8 cellular contexts compared by ENCODE assay signal in genomic region chr10:100508691-100509150, GRCh38.
DNase-seq lines count a peak whose midpoint lies in the region; ATAC-seq and TF ChIP-seq lines count a peak whose summit lies in the region.

No MANE protein-coding gene starts in this region.

- H3K4me3 ChIP-seq in foreskin fibroblast (ENCODE audit: low read depth in 1 of 2, low read length in 2 of 2), result no peak overlapping the region

- ATAC-seq in GM21515 (IDR thresholded peaks at IDR 0.05; ENCODE audit: unreplicated experiment) (no peak), GM19328 (IDR thresholded peaks at IDR 0.05; ENCODE audit: unreplicated experiment) (no peak)

- in situ Hi-C loops in GM13977 (cut with MboI; ENCODE audit: low pct_unique_long_range_greater_than_20kb, low sequenced_read_pairs, unreplicated experiment), result loop anchor here (10.0 kb wide), 1 partner anchor 74 kb away; no protein-coding TSS in a partner anchor

- peak; percentile 67 for DNase-seq in CD1c-positive myeloid dendritic cell (ENCODE audit: extremely low spot score)
- DNase-seq in GM13977 (ENCODE audit: low spot score), result peak; percentile 57
- DNase-seq in NCI-H2171 (lab: John Stamatoyannopoulos, UW), result peak; percentile 6
- DNase-seq in activated CD8-positive, alpha-beta memory T cell treated with anti-CD3 and anti-CD28 coated beads, Interleukin-2, amount 50 U/mL, for 4 hours, result peak; percentile 35
- peak; percentile 50 to 80 for DNase-seq in foreskin fibroblast
- DNase-seq in stimulated activated CD4-positive, alpha-beta T cell treated with anti-CD3 and anti-CD28 coated beads, Interleukin-2, amount 100 ng/mL, for 24 hours, result peak; percentile 13 to 44

- peak; percentile 46 for TF ChIP-seq CTCF in GM13977 (IDR thresholded peaks at IDR 0.05; ENCODE audit: extremely low read depth, insufficient read depth, missing control alignments)
- peak; percentile 67 for TF ChIP-seq CTCF in foreskin fibroblast (IDR thresholded peaks at IDR 0.05; ENCODE audit: low read depth, low read length)

Comparison
In these comparisons a context has a peak if more than half of its experiments do, and no peak if none do; other contexts are left out.
1. DNase-seq: peak in every context shown above with its lines; median percentile 67 in CD1c-positive myeloid dendritic cell; 65 in foreskin fibroblast; 57 in GM13977; 35 in activated CD8-positive, alpha-beta memory T cell treated with anti-CD3 and anti-CD28 coated beads, Interleukin-2, amount 50 U/mL, for 4 hours; 28 in stimulated activated CD4-positive, alpha-beta T cell treated with anti-CD3 and anti-CD28 coated beads, Interleukin-2, amount 100 ng/mL, for 24 hours; 6 in NCI-H2171.